In genomic region chr16:80900593-80900954, GRCh38 we compare ENCODE assay signal across 14 cellular contexts.
DNase-seq lines count a peak whose midpoint lies in the region; ATAC-seq and TF ChIP-seq lines count a peak whose summit lies in the region.
"Had no signal": no experiment of that assay in that cellular context is flagged by ENCODE, and none has a peak within 500 bp of the region (broad histone marks: within the 10 kb centered on the region; RNA-seq: fewer than 3 reads in every experiment).

No MANE protein-coding gene starts in this region.

- 30 to 66% (median 54%) methylated on average over 8 of the region's 8 CpGs for WGBS in heart left ventricle, 4 donors

- H3K4me3 ChIP-seq in heart left ventricle (peak overlapping the region in 8 of 12 donors; percentile 13 to 46 (median 22)), choroid plexus epithelial cell (ENCODE audit: low read depth, low read length) (peak overlapping the region; percentile 39), mucosa of rectum (ENCODE audit: low read length in 2 of 2) (no peak overlapping the region), tibial artery (peak overlapping the region; percentile 14 to 38)
- H3K4me3 ChIP-seq: SK-N-MC had no signal

- intact Hi-C loops in heart left ventricle (cut with DNase I) (loop anchor here in 2 of 10 donors (2.0 to 5.0 kb wide), 2 partner anchors 32 to 48 kb away; no protein-coding TSS in a partner anchor), Right ventricle myocardium superior (cut with DNase I) (no loop called here), tibial artery (cut with DNase I; ENCODE audit: low total_unique reads) (loop anchor here (2.0 kb wide), 1 partner anchor 32 kb away; no protein-coding TSS in a partner anchor)

- H3K9ac ChIP-seq in mucosa of rectum (ENCODE audit: low read depth in 1 of 2, low read length in 2 of 2), result no peak overlapping the region

- TF ChIP-seq POLR2A in heart left ventricle (IDR thresholded peaks at IDR 0.05), result no peak

- DNase-seq in heart left ventricle (no peak), Right ventricle myocardium superior (no peak), choroid plexus epithelial cell (ENCODE audit: low read depth) (no peak), tibial artery (no peak), cerebellar cortex (ENCODE audit: low spot score) (no peak), glomerular visceral epithelial cell (ENCODE audit: extremely low spot score) (no peak), ACHN (no peak)
- DNase-seq: activated CD4-positive, alpha-beta T cell treated with anti-CD3 and anti-CD28 coated beads for 1 hour; activated naive CD8-positive, alpha-beta T cell treated with anti-CD3 and anti-CD28 coated beads, Interleukin-2, amount 50 U/mL, for 24 hours; NCI-H1436; stimulated activated CD4-positive, alpha-beta T cell treated with anti-CD3 and anti-CD28 coated beads, Interleukin-4, amount 100 ng/mL, for 24 hours had no signal

- H3K27me3 ChIP-seq in heart left ventricle (no peaks in the 10 kb centered on the region), mucosa of rectum (ENCODE audit: control insufficient read depth in 2 of 2, insufficient read depth in 2 of 2, low read length in 2 of 2) (no peaks in the 10 kb centered on the region), tibial artery (no peaks in the 10 kb centered on the region)

- peak in 1 of 4 donors; percentile 54 for ATAC-seq in heart left ventricle
- ATAC-seq in Right ventricle myocardium superior (ENCODE audit: poor library complexity), result no peak
- ATAC-seq: activated naive CD8-positive, alpha-beta T cell treated with anti-CD3 and anti-CD28 coated beads, Interleukin-2, amount 50 U/mL, for 24 hours; activated T-helper 17 cell treated with anti-CD3 and anti-CD28 coated beads, Interleukin-2, amount 50 U/mL, for 72 hours had no signal

- in situ Hi-C loops in ACHN (cut with HindIII; ENCODE audit: low pct_ligation_motif_present, low pct_unique_long_range_greater_than_20kb, low sequenced_read_pairs), result no loop called here

- H3K9me3 ChIP-seq in heart left ventricle (no peaks in the 10 kb centered on the region), mucosa of rectum (ENCODE audit: control insufficient read depth in 2 of 2, low read length in 2 of 2) (no peaks in the 10 kb centered on the region), tibial artery (no peaks in the 10 kb centered on the region)

- H3K4me1 ChIP-seq in heart left ventricle (peaks cover 0 to 20% (median 8%) of the 10 kb centered on the region in 12 donors), mucosa of rectum (ENCODE audit: control insufficient read depth in 2 of 2, insufficient read depth in 2 of 2, low read length in 2 of 2) (peaks cover 0 to 4% of the 10 kb centered on the region in 2 donors), tibial artery (peaks cover 0 to 15% (median 11%) of the 10 kb centered on the region in 4 donors)

- TF ChIP-seq CTCF in heart left ventricle (IDR thresholded peaks at IDR 0.05) (no peak), choroid plexus epithelial cell (conservative IDR thresholded peaks at IDR 0.05; ENCODE audit: low read depth, low read length) (no peak), tibial artery (IDR thresholded peaks at IDR 0.05) (no peak)

- H3K27ac ChIP-seq in heart left ventricle (peak overlapping the region in 11 of 12 donors; percentile 57 to 83 (median 69)), mucosa of rectum (ENCODE audit: low read depth in 2 of 2, low read length in 2 of 2) (peak overlapping the region; percentile 28 to 52), tibial artery (peak overlapping the region; percentile 56 to 74)
- H3K27ac ChIP-seq: SK-N-MC had no signal

- H3K36me3 ChIP-seq in heart left ventricle, result no peaks in the 10 kb centered on the region
- no peaks in the 10 kb centered on the region for H3K36me3 ChIP-seq in mucosa of rectum (ENCODE audit: control insufficient read depth in 2 of 2, insufficient read depth in 2 of 2, low read length in 2 of 2)
- no peaks in the 10 kb centered on the region for H3K36me3 ChIP-seq in tibial artery

Comparison
In these comparisons a context has a peak if more than half of its experiments do, and no peak if none do; other contexts are left out.
1. H3K4me3 ChIP-seq: peak in heart left ventricle (8 of 12), choroid plexus epithelial cell (single experiment) and tibial artery (2 of 2); none in mucosa of rectum (0 of 2).
2. Peak in every context shown above with its lines, with median percentiles within 50 percentile points of each other: H3K27ac ChIP-seq.